ENCODE assay signal across 22 cellular contexts in the genomic region with DNA sequence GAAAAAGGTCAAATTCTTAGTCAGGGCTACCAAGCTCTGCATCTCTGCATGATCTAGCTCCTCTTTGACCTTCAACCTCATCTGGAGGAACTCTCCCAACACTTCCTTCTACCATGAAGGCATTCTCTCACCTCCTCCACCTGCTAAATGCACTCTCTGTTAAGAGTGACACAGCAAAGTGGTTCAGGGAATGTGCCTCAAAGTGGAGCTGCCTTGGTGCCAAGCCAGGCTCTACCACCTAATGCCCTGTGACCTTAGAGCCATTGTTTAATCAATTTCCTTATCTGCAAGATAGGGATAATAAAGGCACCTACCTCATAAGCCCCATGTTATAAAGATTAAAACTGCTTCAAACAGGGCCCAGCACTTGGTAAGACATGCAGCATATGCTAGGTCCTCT.
"Had no signal": no experiment of that assay in that cellular context is flagged by ENCODE, and none has a peak within 500 bp of the region (broad histone marks: within the 10 kb centered on the region; RNA-seq: fewer than 3 reads in every experiment).

No MANE protein-coding gene starts in this region.

- DNase-seq: caudate nucleus; cortex of kidney; dorsolateral prefrontal cortex; effector memory CD4-positive, alpha-beta T cell; gastrocnemius medialis; heart right ventricle; kidney; left cardiac atrium; left ventricle myocardium superior; mesenchymal stem cell; naive thymus-derived CD8-positive, alpha-beta T cell; ovary; sigmoid colon; stimulated activated CD4-positive, alpha-beta T cell treated with anti-CD3 and anti-CD28 coated beads, Interleukin-2, amount 100 ng/mL, for 48 hours; stimulated activated naive CD4-positive, alpha-beta T cell treated with Interleukin-2 at 50 U/mL for 16 hours; testis had no signal

- H3K4me3 ChIP-seq: dorsolateral prefrontal cortex, gastrocnemius medialis, heart right ventricle, lung, ovary, right atrium auricular region, sigmoid colon, skin epidermis, testis, tibial nerve had no signal

- H3K27me3 ChIP-seq: dorsolateral prefrontal cortex, gastrocnemius medialis, heart right ventricle, neutrophil, ovary, right atrium auricular region, sigmoid colon, testis, tibial nerve had no signal

- H3K27ac ChIP-seq: dorsolateral prefrontal cortex, gastrocnemius medialis, heart right ventricle, neutrophil, ovary, right atrium auricular region, sigmoid colon, skin epidermis, testis, tibial nerve had no signal

- H3K36me3 ChIP-seq: gastrocnemius medialis, heart right ventricle, neutrophil, ovary, right atrium auricular region, sigmoid colon, tibial nerve had no signal

- H3K4me3 Mint-ChIP-seq: naive thymus-derived CD8-positive, alpha-beta T cell had no signal

- H3K36me3 Mint-ChIP-seq: naive thymus-derived CD8-positive, alpha-beta T cell had no signal

- H3K27ac Mint-ChIP-seq: naive thymus-derived CD8-positive, alpha-beta T cell had no signal

- ATAC-seq: esophagus mucosa; gastrocnemius medialis; heart right ventricle; left cardiac atrium; left ventricle myocardium superior; naive thymus-derived CD8-positive, alpha-beta T cell had no signal

- H3K9me3 ChIP-seq: gastrocnemius medialis, heart right ventricle, neutrophil, ovary, right atrium auricular region, sigmoid colon, testis, tibial nerve had no signal

- H3K4me1 ChIP-seq: gastrocnemius medialis, right atrium auricular region, sigmoid colon, testis, tibial nerve had no signal

- H3K9me3 Mint-ChIP-seq: naive thymus-derived CD8-positive, alpha-beta T cell had no signal
